Comparison of ENCODE assay signal across 8 cellular contexts in the genomic region with DNA sequence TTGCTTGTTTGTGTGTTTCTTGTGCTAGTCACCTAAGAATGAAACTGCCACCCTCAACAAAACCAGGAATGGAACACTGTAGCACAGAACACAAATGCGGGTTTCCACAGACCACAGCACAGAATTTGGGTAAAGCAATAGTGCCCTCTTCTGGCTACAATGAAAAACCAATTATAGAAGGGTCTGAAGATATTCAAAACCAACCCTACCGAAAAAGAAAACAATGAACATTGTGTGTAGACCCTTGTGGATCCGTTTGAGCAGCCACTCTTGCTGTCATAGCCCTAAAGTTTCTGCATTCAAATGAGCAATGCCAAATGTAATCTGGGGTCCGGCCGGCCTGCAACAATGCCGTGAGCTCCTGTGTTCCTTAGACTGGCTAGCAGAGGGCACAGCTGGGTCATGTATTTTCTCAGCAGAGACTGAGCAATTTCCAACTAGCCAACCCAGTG. TPM values are rescaled to one million over a fixed set of nuclear protein-coding genes. Genes with fewer than 3 reads are reported as not detected.
DNase-seq lines count a peak whose midpoint lies in the region; ATAC-seq and TF ChIP-seq lines count a peak whose summit lies in the region.

No MANE protein-coding gene starts in this region.

- H2AFZ ChIP-seq in KMS-11 (ENCODE audit: low read depth) = peak overlapping the region; percentile 80

- peak; percentile 97 to 98 for TF ChIP-seq RAD21 in liver (IDR thresholded peaks at IDR 0.05)

- peak overlapping the region; percentile 72 for H3K4me2 ChIP-seq in KMS-11

- no peaks in the 10 kb centered on the region for H3K9me3 ChIP-seq in liver (ENCODE audit: control insufficient read depth in 4 of 4, low read length in 3 of 4)
- H3K9me3 ChIP-seq in tibial nerve = no peaks in the 10 kb centered on the region

- TF ChIP-seq EP300 in tibial nerve (IDR thresholded peaks at IDR 0.05) = no peak

- H3K4me1 ChIP-seq in KMS-11 (ENCODE audit: low read depth, poor library complexity, severe bottlenecking) (peaks cover 31% of the 10 kb centered on the region), liver (ENCODE audit: control insufficient read depth in 4 of 4, insufficient read depth in 4 of 4, low read length in 3 of 4) (peaks cover 0 to 4% (median 0%) of the 10 kb centered on the region in 4 donors), tibial nerve (peaks cover 0 to 18% (median 0%) of the 10 kb centered on the region in 4 donors)

- TF ChIP-seq POLR2A in tibial nerve (IDR thresholded peaks at IDR 0.05) = no peak

- CTCF ChIA-PET in RWPE1 (lab: Yijun Ruan, JAX) = interaction anchor here (0.6 to 1.1 kb wide), 9 partner anchors 8 to 1107 kb away, joined by 3 to 5 read pairs (median 3); a partner anchor contains a TSS

- TF ChIP-seq CTCF in KMS-11 (conservative IDR thresholded peaks at IDR 0.05; ENCODE audit: low read depth, low read length) (peak; percentile 91), RWPE1 (conservative IDR thresholded peaks at IDR 0.05; ENCODE audit: low read depth) (peak; percentile 86), liver (IDR thresholded peaks at IDR 0.05; ENCODE audit: low read depth, low read length, missing input control) (peak; percentile 72), tibial nerve (IDR thresholded peaks at IDR 0.05) (peak; percentile 66 to 84 (median 77))

- no peaks in the 10 kb centered on the region for H3K36me3 ChIP-seq in KMS-11 (ENCODE audit: insufficient read depth)
- H3K36me3 ChIP-seq in liver (ENCODE audit: control insufficient read depth in 4 of 4, insufficient read depth in 3 of 4, low read depth in 1 of 4, low read length in 3 of 4) = no peaks in the 10 kb centered on the region
- no peaks in the 10 kb centered on the region for H3K36me3 ChIP-seq in tibial nerve

- 7% methylated on average over 6 of the region's 6 CpGs for WGBS in liver
- WGBS in tibial nerve, 2 donors = 6 to 10% methylated on average over 6 of the region's 6 CpGs

- no peaks in the 10 kb centered on the region for H3K27me3 ChIP-seq in KMS-11 (ENCODE audit: insufficient read depth, low read depth)
- H3K27me3 ChIP-seq in liver (ENCODE audit: control insufficient read depth in 4 of 4, insufficient read depth in 4 of 4, low read length in 3 of 4) = no peaks in the 10 kb centered on the region
- H3K27me3 ChIP-seq in tibial nerve = no peaks in the 10 kb centered on the region

- peak; percentile 66 for ATAC-seq in GM19468 (IDR thresholded peaks at IDR 0.05; ENCODE audit: extremely low read depth, unreplicated experiment)
- ATAC-seq in HG02571 (IDR thresholded peaks at IDR 0.05; ENCODE audit: unreplicated experiment) = no peak

- DNase-seq in DMS 273 treated with DMSO at 0.1 percent for 48 hours (lab: John Stamatoyannopoulos, UW) (peak; percentile 28), RWPE1 (ENCODE audit: low spot score) (peak; percentile 77), cerebellum (ENCODE audit: low spot score) (peak; percentile 68), tibial nerve (ENCODE audit: low spot score in 2 of 2) (no peak)

- POLR2A ChIA-PET in RWPE1 (lab: Yijun Ruan, JAX; ENCODE audit: low non-redundant PET) = no interaction called here

- no peak overlapping the region for H3K4me3 ChIP-seq in KMS-11 (IDR thresholded peaks at IDR 0.05; ENCODE audit: insufficient read depth, low read depth, low read length)
- no peak overlapping the region for H3K4me3 ChIP-seq in liver (ENCODE audit: low read depth in 1 of 3, low read length in 3 of 3)
- no peak overlapping the region for H3K4me3 ChIP-seq in tibial nerve

- peak overlapping the region; percentile 11; the same call in 1 of the 2 replicates for H3K9ac ChIP-seq in KMS-11
- no peak overlapping the region for H3K9ac ChIP-seq in liver (ENCODE audit: low read depth in 1 of 2, low read length in 2 of 2)

- no peaks in the 10 kb centered on the region for H4K20me1 ChIP-seq in KMS-11 (ENCODE audit: insufficient read depth)

- H3K79me2 ChIP-seq in KMS-11 (ENCODE audit: insufficient read depth, low read depth) = no peaks in the 10 kb centered on the region

- H3K27ac ChIP-seq in KMS-11 = peak overlapping the region; percentile 10; the same call in 1 of the 2 replicates
- no peak overlapping the region for H3K27ac ChIP-seq in RWPE1
- H3K27ac ChIP-seq in liver (ENCODE audit: low read depth in 1 of 2, low read length in 2 of 2) = no peak overlapping the region
- no peak overlapping the region for H3K27ac ChIP-seq in tibial nerve

TF ChIP-seq in liver, 16 proteins besides CTCF, POLR2A, EP300 and RAD21:
- TF ChIP-seq FOXA2 (IDR thresholded peaks at IDR 0.05) = peak; percentile 8
- TF ChIP-seq, protein P1, sequence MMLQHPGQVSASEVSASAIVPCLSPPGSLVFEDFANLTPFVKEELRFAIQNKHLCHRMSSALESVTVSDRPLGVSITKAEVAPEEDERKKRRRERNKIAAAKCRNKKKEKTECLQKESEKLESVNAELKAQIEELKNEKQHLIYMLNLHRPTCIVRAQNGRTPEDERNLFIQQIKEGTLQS (IDR thresholded peaks at IDR 0.05) = no peak
- no peak for TF ChIP-seq RXRA (IDR thresholded peaks at IDR 0.05)

RNA-seq across cellular contexts. Expression of a gene that starts 8.3 kb away (rescaled TPM):
- 410 TPM for total RNA-seq in cerebellum
- 10 to 100 TPM; 20.7 to 34.4 TPM for total RNA-seq in liver
- polyA plus RNA-seq in liver = 1 to 10 TPM; 5.7 to 6.9 TPM
- 10 to 100 TPM in 2 of 4 donors, 1 to 10 TPM in 2; 4.0 to 11.7 (median 7.7) TPM for total RNA-seq in tibial nerve

RNA-seq across cellular contexts. Expression of a gene that starts 36.2 kb away (rescaled TPM):
- total RNA-seq in cerebellum (18.6 TPM), liver (10 to 100 TPM; 67.7 to 73.0 TPM), tibial nerve (100 to 1,000 TPM in 3 of 4 donors, 10 to 100 TPM in 1; 79.1 to 166 (median 129) TPM)
- polyA plus RNA-seq in liver = 10 to 100 TPM; 79.5 to 84.5 TPM

Comparison
In these comparisons a context has a peak if more than half of its experiments do, and no peak if none do; other contexts are left out.
1. DNase-seq: peak in DMS 273 treated with DMSO at 0.1 percent for 48 hours (single experiment), RWPE1 (single experiment) and cerebellum (single experiment); none in tibial nerve (0 of 2).
2. RNA of a gene that starts 8.3 kb away (total RNA-seq): 410 TPM in cerebellum (single experiment); 20.7 to 34.4 TPM in liver and 4.0 to 11.7 TPM in tibial nerve; every median in the first group is over 10 times any median in the second.
3. Peak in every context shown above with its lines, with median percentiles within 50 percentile points of each other: CTCF ChIP-seq.